Comparison of ENCODE assay signal across 23 cellular contexts in genomic region chr6:92024071-92024470, GRCh38.
"Had no signal": no experiment of that assay in that cellular context is flagged by ENCODE, and none has a peak within 500 bp of the region (broad histone marks: within the 10 kb centered on the region; RNA-seq: fewer than 3 reads in every experiment).

No MANE protein-coding gene starts in this region.

- H3K27ac Mint-ChIP-seq: effector memory CD8-positive, alpha-beta T cell; immature natural killer cell; memory B cell; mesothelial cell of epicardium; natural killer cell treated with Interleukin-12 subunit alpha and Interleukin-12 subunit beta and Interleukin-15 and Interleukin-18, amount 100 ng/mL, for 72 hours; neural progenitor cell; stimulated activated naive B cell treated with anti-CD40 and anti-IgM and Interleukin-4, amounts not matched to agents 10 μg/mL and 1 μg/mL and 100 μg/mL, for 72 hours; stimulated activated naive CD8-positive, alpha-beta T cell treated with anti-CD3 and anti-CD28 coated beads, Interleukin-15, amount 100 ng/mL, for 72 hours had no signal

- H3K36me3 Mint-ChIP-seq: immature natural killer cell; memory B cell; mesothelial cell of epicardium; natural killer cell treated with Interleukin-12 subunit alpha and Interleukin-12 subunit beta and Interleukin-15 and Interleukin-18, amount 100 ng/mL, for 72 hours; neural progenitor cell; stimulated activated naive B cell treated with anti-CD40 and anti-IgM and Interleukin-4, amounts not matched to agents 10 μg/mL and 1 μg/mL and 100 μg/mL, for 72 hours had no signal

- DNase-seq: effector memory CD8-positive, alpha-beta T cell; esophagus squamous epithelium; foreskin fibroblast; immature natural killer cell; left ventricle myocardium inferior; lower lobe of right lung; nucleus accumbens; ovary; sigmoid colon; stimulated activated CD4-positive, alpha-beta T cell treated with anti-CD3 and anti-CD28 coated beads, Interleukin-2, amount 100 ng/mL, for 24 hours; stimulated activated CD4-positive, alpha-beta T cell treated with anti-CD3 and anti-CD28 coated beads, Interleukin-4, amount 100 ng/mL, for 4 hours; stimulated activated naive B cell treated with anti-CD40 and anti-IgM and Interleukin-4, amounts not matched to agents 10 μg/mL and 1 μg/mL and 100 μg/mL, for 72 hours; stimulated activated naive CD8-positive, alpha-beta T cell treated with anti-CD3 and anti-CD28 coated beads, Interleukin-15, amount 100 ng/mL, for 72 hours; testis; upper lobe of right lung had no signal

- H3K4me3 Mint-ChIP-seq: effector memory CD8-positive, alpha-beta T cell; immature natural killer cell; memory B cell; mesothelial cell of epicardium; natural killer cell treated with Interleukin-12 subunit alpha and Interleukin-12 subunit beta and Interleukin-15 and Interleukin-18, amount 100 ng/mL, for 72 hours; neural progenitor cell; stimulated activated naive B cell treated with anti-CD40 and anti-IgM and Interleukin-4, amounts not matched to agents 10 μg/mL and 1 μg/mL and 100 μg/mL, for 72 hours; stimulated activated naive CD8-positive, alpha-beta T cell treated with anti-CD3 and anti-CD28 coated beads, Interleukin-15, amount 100 ng/mL, for 72 hours had no signal

- H3K27ac ChIP-seq: esophagus squamous epithelium, left ventricle myocardium inferior, lower lobe of right lung, neural progenitor cell, ovary, right atrium auricular region, sigmoid colon, skin epidermis, testis, tibial nerve, upper lobe of right lung, vagina had no signal

- H3K4me1 Mint-ChIP-seq: immature natural killer cell; memory B cell; neural progenitor cell; stimulated activated naive B cell treated with anti-CD40 and anti-IgM and Interleukin-4, amounts not matched to agents 10 μg/mL and 1 μg/mL and 100 μg/mL, for 72 hours; stimulated activated naive CD8-positive, alpha-beta T cell treated with anti-CD3 and anti-CD28 coated beads, Interleukin-15, amount 100 ng/mL, for 72 hours had no signal

- H3K27me3 Mint-ChIP-seq: effector memory CD8-positive, alpha-beta T cell; memory B cell; natural killer cell treated with Interleukin-12 subunit alpha and Interleukin-12 subunit beta and Interleukin-15 and Interleukin-18, amount 100 ng/mL, for 72 hours; stimulated activated naive B cell treated with anti-CD40 and anti-IgM and Interleukin-4, amounts not matched to agents 10 μg/mL and 1 μg/mL and 100 μg/mL, for 72 hours; stimulated activated naive CD8-positive, alpha-beta T cell treated with anti-CD3 and anti-CD28 coated beads, Interleukin-15, amount 100 ng/mL, for 72 hours had no signal

- H3K9me3 Mint-ChIP-seq: mesothelial cell of epicardium; neural progenitor cell; stimulated activated naive CD8-positive, alpha-beta T cell treated with anti-CD3 and anti-CD28 coated beads, Interleukin-15, amount 100 ng/mL, for 72 hours had no signal
